8 cellular contexts compared by ENCODE assay signal in the genomic region with DNA sequence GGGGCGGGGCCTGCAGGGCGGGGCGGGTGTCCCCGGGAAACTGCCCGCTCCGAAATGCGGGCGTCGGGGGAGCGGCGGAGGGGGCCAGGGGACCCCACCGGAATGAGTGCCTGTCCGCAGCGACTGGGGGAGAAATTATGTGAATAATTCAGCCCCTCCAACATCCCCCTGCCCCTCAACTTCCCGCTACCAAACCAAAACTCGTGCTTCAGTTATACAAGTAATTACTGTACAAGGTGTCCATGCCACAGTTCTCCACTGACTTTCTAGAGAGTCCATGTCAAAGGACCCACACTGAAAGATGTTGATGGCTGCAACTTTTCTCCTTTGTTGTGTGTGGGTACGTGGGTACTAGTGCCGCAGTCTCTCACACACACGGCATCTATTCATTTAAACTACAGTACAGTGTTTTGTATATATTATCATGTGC. TPM values are rescaled to one million over a fixed set of nuclear protein-coding genes. Genes with fewer than 3 reads are reported as not detected.
DNase-seq lines count a peak whose midpoint lies in the region; ATAC-seq and TF ChIP-seq lines count a peak whose summit lies in the region.

No MANE protein-coding gene starts in this region.

- no peak for TF ChIP-seq POLR2A in vagina (IDR thresholded peaks at IDR 0.05)

- H3K27me3 ChIP-seq in PC-3 (ENCODE audit: low read length) (no peaks in the 10 kb centered on the region), vagina (no peaks in the 10 kb centered on the region)

- H3K9me3 ChIP-seq in PC-3 (ENCODE audit: low read length), result no peaks in the 10 kb centered on the region
- no peaks in the 10 kb centered on the region for H3K9me3 ChIP-seq in mucosa of descending colon
- no peaks in the 10 kb centered on the region for H3K9me3 ChIP-seq in vagina

- peaks cover 33% of the 10 kb centered on the region for H4K20me1 ChIP-seq in PC-3 (ENCODE audit: low read length)

- intact Hi-C loops in Right ventricle myocardium inferior (cut with DNase I), result loop anchor here (2.0 to 5.0 kb wide), 4 partner anchors 92 to 338 kb away; no protein-coding TSS in a partner anchor
- intact Hi-C loops in cardiac septum (cut with DNase I), result loop anchor here (5.0 to 10.0 kb wide), 3 partner anchors 92 to 336 kb away; no protein-coding TSS in a partner anchor
- intact Hi-C loops in PC-3 (cut with micrococcal nuclease), result loop anchor here (1.0 to 2.0 kb wide), 11 partner anchors 25 to 338 kb away; partner anchors contain the start of gene CFAP54
- intact Hi-C loops in mucosa of descending colon (cut with DNase I, micrococcal nuclease), result no loop called here
- intact Hi-C loops in vagina (cut with DNase I), result loop anchor here (10.0 kb wide), 1 partner anchor 104 kb away; no protein-coding TSS in a partner anchor

- H2AFZ ChIP-seq in PC-3 (ENCODE audit: low read length), result peak overlapping the region; percentile 74

- H3K4me3 ChIP-seq in PC-3 (ENCODE audit: low read length) (peak overlapping the region; percentile 82), mucosa of descending colon (peak overlapping the region; percentile 2), vagina (peak overlapping the region; percentile 84 to 88)

- TSS peak; percentile 56 for BruUV-seq in PC-3 (replicated peaks; lab: Mats Ljungman, UMichigan)

- H3K9me2 ChIP-seq in PC-3 (replicated peaks; ENCODE audit: low read length), result no peaks in the 10 kb centered on the region

- peak overlapping the region; percentile 95 for H3K4me2 ChIP-seq in PC-3 (ENCODE audit: low read length)

- peak; percentile 17 for ATAC-seq in Right ventricle myocardium inferior
- peak; percentile 2 for ATAC-seq in HG02973 (IDR thresholded peaks at IDR 0.05; ENCODE audit: unreplicated experiment)
- peak; percentile 30 for ATAC-seq in PC-3
- peak; percentile 8 for ATAC-seq in mucosa of descending colon

- TF ChIP-seq CTCF in PC-3 (conservative IDR thresholded peaks at IDR 0.05; ENCODE audit: low read depth, low read length), result no peak
- TF ChIP-seq CTCF in mucosa of descending colon (IDR thresholded peaks at IDR 0.05), result no peak
- TF ChIP-seq CTCF in vagina (IDR thresholded peaks at IDR 0.05), result no peak

- H3K36me3 ChIP-seq in PC-3 (ENCODE audit: low read depth, low read length) (no peaks in the 10 kb centered on the region), mucosa of descending colon (ENCODE audit: low read depth) (no peaks in the 10 kb centered on the region), vagina (no peaks in the 10 kb centered on the region)

- H3K4me1 ChIP-seq in PC-3 (ENCODE audit: insufficient read depth, low read length), result peaks cover 27% of the 10 kb centered on the region
- peaks cover 25% of the 10 kb centered on the region for H3K4me1 ChIP-seq in mucosa of descending colon (ENCODE audit: low read depth)
- peaks cover 25% of the 10 kb centered on the region for H3K4me1 ChIP-seq in vagina

- CTCF ChIA-PET in PC-3 (lab: Charles Lee), result interaction anchor here (0.6 to 2.3 kb wide), 12 partner anchors 27 to 343 kb away, joined by 3 to 11 read pairs (median 5); partner anchors contain the start of gene CFAP54

- POLR2A ChIA-PET in PC-3 (lab: Charles Lee; ENCODE audit: unreplicated experiment), result no interaction called here

- DNase-seq in Right ventricle myocardium inferior (ENCODE audit: missing footprints), result no peak
- DNase-seq in cardiac septum (ENCODE audit: low spot score), result no peak
- peak; percentile 37 for DNase-seq in PC-3
- peak; percentile 29 for DNase-seq in effector CD8-positive, alpha-beta T cell (lab: John Stamatoyannopoulos, UW)
- no peak for DNase-seq in mucosa of descending colon
- DNase-seq in vagina (ENCODE audit: extremely low spot score in 2 of 2), result peak in 1 of 2 donors; percentile 90
- no peak for DNase-seq in stimulated activated CD4-positive, alpha-beta T cell treated with anti-CD3 and anti-CD28 coated beads, Interleukin-2, amount 100 ng/mL, for 48 hours

- peak overlapping the region; percentile 93 for H3K9ac ChIP-seq in PC-3 (ENCODE audit: low read length)

- H3K79me2 ChIP-seq in PC-3 (ENCODE audit: low read length), result peaks cover 42% of the 10 kb centered on the region

- H3F3A ChIP-seq in PC-3 (ENCODE audit: low read length, unreplicated experiment), result no peaks in the 10 kb centered on the region

- H3K27ac ChIP-seq in PC-3 (ENCODE audit: low read length), result peak overlapping the region; percentile 54
- peak overlapping the region; percentile 99 for H3K27ac ChIP-seq in vagina

RNA-seq across cellular contexts. Expression of gene CDK17, which starts 0.4 kb away (rescaled TPM):
- total RNA-seq in Right ventricle myocardium inferior (16.0 TPM), cardiac septum (22.9 TPM), PC-3 (2014; rRNA removed) (20.7 and 23.9 TPM in 2 replicates), mucosa of descending colon (10 to 100 TPM; 19.5 to 43.5 (median 24.0) TPM), vagina (72.4 TPM)

Comparison
In these comparisons a context has a peak if more than half of its experiments do, and no peak if none do; other contexts are left out.
1. DNase-seq: peak in PC-3 (single experiment) and effector CD8-positive, alpha-beta T cell (single experiment); none in Right ventricle myocardium inferior (single experiment), cardiac septum (single experiment), mucosa of descending colon (0 of 3) and stimulated activated CD4-positive, alpha-beta T cell treated with anti-CD3 and anti-CD28 coated beads, Interleukin-2, amount 100 ng/mL, for 48 hours (0 of 2).
2. H3K4me3 ChIP-seq: peak in every context shown above with its lines; median percentile 86 in vagina; 82 in PC-3; 2 in mucosa of descending colon.
3. intact Hi-C loops: an anchor here in Right ventricle myocardium inferior (2.0 to 5.0 kb wide), cardiac septum (5.0 to 10.0 kb wide), PC-3 (1.0 to 2.0 kb wide) and vagina (10.0 kb wide); none called in mucosa of descending colon.
4. Peak in every context shown above with its lines, with median percentiles within 50 percentile points of each other: ATAC-seq.